ENCODE assay signal across 18 cellular contexts in the genomic region with DNA sequence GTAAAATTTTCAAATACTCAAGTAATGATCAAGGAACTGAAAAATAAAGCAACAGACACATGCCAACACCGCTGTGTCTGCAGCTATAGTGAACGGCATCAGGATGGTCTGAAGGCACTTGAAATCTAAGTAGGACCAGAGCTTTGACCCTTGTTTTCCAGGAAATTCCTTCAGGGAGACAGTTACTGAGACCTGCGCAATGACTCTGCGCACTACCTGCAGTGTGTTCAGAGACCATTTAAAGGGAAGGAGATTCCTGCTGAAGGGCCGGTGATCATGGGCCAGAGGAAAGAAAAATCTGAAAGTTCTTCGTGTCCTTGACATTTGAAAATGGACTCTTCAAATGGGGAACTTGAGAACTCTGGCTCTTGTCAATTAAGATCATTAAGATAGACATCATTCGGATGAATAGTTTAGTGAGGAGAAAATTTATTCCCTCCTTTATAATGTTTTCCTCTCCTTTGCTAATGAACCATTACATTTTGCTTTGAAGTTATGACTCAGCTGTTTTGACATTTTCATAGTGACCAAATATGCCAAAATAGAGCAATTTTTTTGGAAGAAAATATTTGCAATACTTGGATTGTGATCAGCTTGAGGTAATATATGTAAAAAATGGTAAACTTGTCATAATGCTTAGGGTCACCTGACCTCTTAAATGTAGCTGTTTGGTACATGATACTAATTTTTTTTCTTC.
DNase-seq lines count a peak whose midpoint lies in the region; ATAC-seq, FAIRE-seq and TF ChIP-seq lines count a peak whose summit lies in the region.
"Had no signal": no experiment of that assay in that cellular context is flagged by ENCODE, and none has a peak within 500 bp of the region (broad histone marks: within the 10 kb centered on the region; RNA-seq: fewer than 3 reads in every experiment).

No MANE protein-coding gene starts in this region.

- 17% methylated on average over 7 of the region's 7 CpGs for WGBS in K562 (ENCODE audit: insufficient coverage, low coverage, missing lambda C conversion rate)

- H3K4me3 ChIP-seq in K562: no peak overlapping the region

- TF ChIP-seq POLR2A in K562 (conservative IDR thresholded peaks at IDR 0.05): no peak

- no peaks in the 10 kb centered on the region for H3K27me3 Mint-ChIP-seq in activated CD4-positive, alpha-beta T cell treated with anti-CD3 and anti-CD28 coated beads, Interleukin-2, amount 10 ng/mL, durations not matched to agents 7 days and 5 days

- no peaks in the 10 kb centered on the region for H3K9me3 Mint-ChIP-seq in activated CD4-positive, alpha-beta T cell treated with anti-CD3 and anti-CD28 coated beads, Interleukin-2, amount 10 ng/mL, durations not matched to agents 7 days and 5 days

- no peaks in the 10 kb centered on the region for H3K9me1 ChIP-seq in K562 (ENCODE audit: control insufficient read depth, insufficient read depth, low read length)

- no TSS peak for BruUV-seq in K562 (replicated peaks; lab: Mats Ljungman, UMichigan)

- H4K20me1 ChIP-seq in K562 (replicated peaks; ENCODE audit: control insufficient read depth, insufficient read depth, low read length): no peaks in the 10 kb centered on the region

- H3K36me3 ChIP-seq in K562 (ENCODE audit: control insufficient read depth, insufficient read depth, low read length): no peaks in the 10 kb centered on the region

- no peak overlapping the region for H3K27ac Mint-ChIP-seq in activated CD4-positive, alpha-beta T cell treated with anti-CD3 and anti-CD28 coated beads, Interleukin-2, amount 10 ng/mL, durations not matched to agents 7 days and 5 days

- H3K9ac ChIP-seq in K562 (ENCODE audit: insufficient read depth in 1 of 2, low read depth in 2 of 2, low read length in 2 of 2): no peak overlapping the region

- intact Hi-C loops in K562 (cut with micrococcal nuclease): no loop called here

- peak; percentile 68 for DNase-seq in NCI-H446 treated with DMSO at 0.1 percent for 48 hours (lab: John Stamatoyannopoulos, UW)
- DNase-seq in NCI-H446 (lab: John Stamatoyannopoulos, UW): no peak
- DNase-seq in HCEC 1CT: peak; percentile 23
- peak in 1 of 4 experiments; percentile 21 for DNase-seq in K562 (ENCODE audit: extremely low read depth in 1 of 4, low spot score in 3 of 4)
- no peak for DNase-seq in activated T-cell treated with anti-CD3 and anti-CD28 coated beads, Interleukin-2, amount 50 U/mL, for 48 hours
- no peak for DNase-seq in activated CD4-positive, alpha-beta T cell treated with anti-CD3 and anti-CD28 coated beads, Interleukin-2, amount 10 ng/mL, durations not matched to agents 7 days and 5 days
- DNase-seq: DMS153, KBM-7, MV-4-11, NCI-H1417 treated with DMSO at 0.1 percent for 48 hours, NCI-H1930, NCI-H2171 treated with DMSO at 0.1 percent for 48 hours, NCI-H510A, NCI-H82, Right ventricle myocardium superior had no signal

- H3K4me2 ChIP-seq in K562 (ENCODE audit: insufficient read depth, low read length): no peak overlapping the region; the same call in 1 of the 2 replicates

- no peak overlapping the region for H3K4me3 Mint-ChIP-seq in activated CD4-positive, alpha-beta T cell treated with anti-CD3 and anti-CD28 coated beads, Interleukin-2, amount 10 ng/mL, durations not matched to agents 7 days and 5 days

- no peak for TF ChIP-seq CTCF in K562 (IDR thresholded peaks at IDR 0.05 in 2 of 3, conservative IDR thresholded peaks at IDR 0.05 in 1 of 3; ENCODE audit: insufficient read depth in 2 of 3, low read depth in 1 of 3, low read length in 3 of 3)

- TF ChIP-seq RAD21 in K562 (CRISPR knock-in tag; conservative IDR thresholded peaks at IDR 0.05 in 1 of 2, IDR thresholded peaks at IDR 0.05 in 1 of 2): no peak

- H2AFZ ChIP-seq in K562 (ENCODE audit: low read depth, low read length): peak overlapping the region; percentile 81

- in situ Hi-C loops in K562 (cut with MboI): no loop called here

- POLR2A ChIA-PET in K562 (lab: Yijun Ruan, JAX): no interaction called here
- POLR2A ChIA-PET in activated CD4-positive, alpha-beta T cell treated with anti-CD3 and anti-CD28 coated beads, Interleukin-2, amount 10 ng/mL, durations not matched to agents 7 days and 5 days (lab: Charles Lee): no interaction called here

- CTCF ChIA-PET in K562 (lab: Yijun Ruan, JAX; ENCODE audit: low intra/inter-chr PET ratio): no interaction called here
- CTCF ChIA-PET in activated CD4-positive, alpha-beta T cell treated with anti-CD3 and anti-CD28 coated beads, Interleukin-2, amount 10 ng/mL, durations not matched to agents 7 days and 5 days (lab: Charles Lee): no interaction called here

- H3K27ac ChIP-seq in K562 (ENCODE audit: extremely low read depth, low read depth, low read length): peak overlapping the region; percentile 51; the same call in 1 of the 3 replicates
- H3K27ac ChIP-seq: C4-2B, HL-60 had no signal

- no peaks in the 10 kb centered on the region for H3K27me3 ChIP-seq in K562 (ENCODE audit: control insufficient read depth in 2 of 2, insufficient read depth in 2 of 2, low read length in 2 of 2)

- H3K4me1 Mint-ChIP-seq in activated CD4-positive, alpha-beta T cell treated with anti-CD3 and anti-CD28 coated beads, Interleukin-2, amount 10 ng/mL, durations not matched to agents 7 days and 5 days: peaks cover 7% of the 10 kb centered on the region

- H3K79me2 ChIP-seq in K562 (ENCODE audit: control insufficient read depth, insufficient read depth, low read length): no peaks in the 10 kb centered on the region

- no peaks in the 10 kb centered on the region for H3K9me3 ChIP-seq in K562 (replicated peaks; ENCODE audit: control insufficient read depth, insufficient read depth, low read depth, low read length)

- ATAC-seq in K562 (no peak; the same call in 2 of the 3 replicates), GM21576 (IDR thresholded peaks at IDR 0.05; ENCODE audit: unreplicated experiment) (no peak)

- FAIRE-seq in K562 (lab: Jason Lieb, UNC): peak; percentile 46

- peaks cover 37% of the 10 kb centered on the region for H3K36me3 Mint-ChIP-seq in activated CD4-positive, alpha-beta T cell treated with anti-CD3 and anti-CD28 coated beads, Interleukin-2, amount 10 ng/mL, durations not matched to agents 7 days and 5 days (ENCODE audit: low read depth)

- H3K4me1 ChIP-seq in K562 (replicated peaks in 1 of 2; ENCODE audit: control insufficient read depth in 2 of 2, insufficient read depth in 2 of 2, low read length in 2 of 2): no peaks in the 10 kb centered on the region; a peak in 1 of 5 replicates

- TF ChIP-seq EP300 in K562 (IDR thresholded peaks at IDR 0.05; ENCODE audit: low read length): no peak

TF ChIP-seq in K562, 482 proteins besides CTCF, POLR2A, EP300 and RAD21:
- TF ChIP-seq NFE2 (IDR thresholded peaks at IDR 0.05; ENCODE audit: low read depth) (peak; percentile 59), BACH1 (tag; IDR thresholded peaks at IDR 0.05) (peak; percentile 74), MAFF (IDR thresholded peaks at IDR 0.05; ENCODE audit: low read length) (peak; percentile 47; the same call in 1 of the 2 replicates), ARHGAP35 (IDR thresholded peaks at IDR 0.05; ENCODE audit: partially characterized antibody) (no peak), NRF1 (conservative IDR thresholded peaks at IDR 0.05 in 1 of 2, IDR thresholded peaks at IDR 0.05 in 1 of 2) (peak; percentile 81 to 84), ZNF316 (IDR thresholded peaks at IDR 0.05) (peak; percentile 90), MAFG (tag; conservative IDR thresholded peaks at IDR 0.05) (peak; percentile 92), MED1 (CRISPR knock-in tag; IDR thresholded peaks at IDR 0.05; ENCODE audit: borderline replicate concordance) (no peak), MAFK (IDR thresholded peaks at IDR 0.05; ENCODE audit: low read length) (peak; percentile 48; the same call in 1 of the 2 replicates), UBTF (IDR thresholded peaks at IDR 0.05; ENCODE audit: borderline replicate concordance in 1 of 2, low read depth in 2 of 2, low read length in 2 of 2) (no peak), C11orf30 (IDR thresholded peaks at IDR 0.05; ENCODE audit: low read depth) (peak; percentile 76), CTBP1 (IDR thresholded peaks at IDR 0.05; ENCODE audit: borderline replicate concordance) (0 out of 2 replicates have a peak, but pooled peaks have one; percentile 14), NFE2L1 (tag; IDR thresholded peaks at IDR 0.05; ENCODE audit: borderline replicate concordance, low read depth) (peak; percentile 56)
- TF ChIP-seq, protein P1, sequence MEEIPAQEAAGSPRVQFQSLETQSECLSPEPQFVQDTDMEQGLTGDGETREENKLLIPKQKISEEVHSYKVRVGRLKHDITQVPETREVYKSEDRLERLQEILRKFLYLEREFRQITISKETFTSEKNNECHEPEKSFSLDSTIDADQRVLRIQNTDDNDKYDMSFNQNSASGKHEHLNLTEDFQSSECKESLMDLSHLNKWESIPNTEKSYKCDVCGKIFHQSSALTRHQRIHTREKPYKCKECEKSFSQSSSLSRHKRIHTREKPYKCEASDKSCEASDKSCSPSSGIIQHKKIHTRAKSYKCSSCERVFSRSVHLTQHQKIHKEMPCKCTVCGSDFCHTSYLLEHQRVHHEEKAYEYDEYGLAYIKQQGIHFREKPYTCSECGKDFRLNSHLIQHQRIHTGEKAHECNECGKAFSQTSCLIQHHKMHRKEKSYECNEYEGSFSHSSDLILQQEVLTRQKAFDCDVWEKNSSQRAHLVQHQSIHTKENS (CRISPR knock-in tag; IDR thresholded peaks at IDR 0.05): no peak

Comparison
In these comparisons a context has a peak if more than half of its experiments do, and no peak if none do; other contexts are left out.
1. DNase-seq: peak in NCI-H446 treated with DMSO at 0.1 percent for 48 hours (single experiment) and HCEC 1CT (single experiment); none in NCI-H446 (0 of 2), activated T-cell treated with anti-CD3 and anti-CD28 coated beads, Interleukin-2, amount 50 U/mL, for 48 hours (0 of 2) and activated CD4-positive, alpha-beta T cell treated with anti-CD3 and anti-CD28 coated beads, Interleukin-2, amount 10 ng/mL, durations not matched to agents 7 days and 5 days (single experiment).